9 cellular contexts compared by ENCODE assay signal in genomic region chr16:69917739-69918138, GRCh38. TPM values are rescaled to one million over a fixed set of nuclear protein-coding genes. Genes with fewer than 3 reads are reported as not detected.
A peak's percentile ranks its signal among the peaks of the same experiment; 100 is the strongest.
DNase-seq lines count a peak whose midpoint lies in the region; ATAC-seq and TF ChIP-seq lines count a peak whose summit lies in the region.
"Had no signal": no experiment of that assay in that cellular context is flagged by ENCODE, and none has a peak within 500 bp of the region (broad histone marks: within the 10 kb centered on the region; RNA-seq: fewer than 3 reads in every experiment).

No MANE protein-coding gene starts in this region.

- 46 to 52% methylated on average over 20 of the region's 20 CpGs for WGBS in tibial nerve, 2 donors

- no peak for TF ChIP-seq CTCF in kidney epithelial cell (IDR thresholded peaks at IDR 0.05; ENCODE audit: insufficient read depth, low read length, poor library complexity, severe bottlenecking)
- TF ChIP-seq CTCF in tibial nerve (IDR thresholded peaks at IDR 0.05): no peak

- no peaks in the 10 kb centered on the region for H3K9me3 ChIP-seq in tibial nerve

- TF ChIP-seq EP300 in tibial nerve (IDR thresholded peaks at IDR 0.05): peak; percentile 74 to 88

- peak overlapping the region; percentile 58 to 84 (median 78) for H3K27ac ChIP-seq in tibial nerve

- peaks cover 0 to 39% (median 4%) of the 10 kb centered on the region in 4 donors for H3K4me1 ChIP-seq in tibial nerve

- H3K4me3 ChIP-seq in kidney epithelial cell (ENCODE audit: low read depth, low read length) (peak overlapping the region; percentile 15), tibial nerve (no peak overlapping the region)

- DNase-seq in HS-5 (ENCODE audit: low read depth) (peak; percentile 95), cerebellum (ENCODE audit: low spot score) (peak; percentile 58), kidney epithelial cell (ENCODE audit: low read depth) (peak; percentile 90), tibial nerve (ENCODE audit: low spot score in 2 of 2) (peak; percentile 73 to 77), NAMALWA (ENCODE audit: low spot score) (no peak), NCI-H345 (lab: John Stamatoyannopoulos, UW) (no peak), NCI-H1930 (lab: John Stamatoyannopoulos, UW) (no peak)
- DNase-seq: NCI-H1105 had no signal

- no peak for ATAC-seq in HG02938 (IDR thresholded peaks at IDR 0.05; ENCODE audit: unreplicated experiment)

- no peak for TF ChIP-seq POLR2A in tibial nerve (IDR thresholded peaks at IDR 0.05)

- no peaks in the 10 kb centered on the region for H3K27me3 ChIP-seq in kidney epithelial cell (ENCODE audit: control insufficient read depth, insufficient read depth, low read length)
- H3K27me3 ChIP-seq in tibial nerve: no peaks in the 10 kb centered on the region

- no peaks in the 10 kb centered on the region for H3K36me3 ChIP-seq in kidney epithelial cell (ENCODE audit: control insufficient read depth, insufficient read depth, low read length)
- H3K36me3 ChIP-seq in tibial nerve: no peaks in the 10 kb centered on the region

RNA-seq across cellular contexts. Expression of gene CLEC18A, which starts 33.4 kb away (rescaled TPM):
- total RNA-seq in cerebellum (9.3 TPM), kidney epithelial cell (11.6 and 18.9 TPM in 2 replicates), tibial nerve (1 to 10 TPM in 3 of 4 donors, not detected in 1; 1.2 to 2.4 (median 2.1) TPM)

Comparison
In these comparisons a context has a peak if more than half of its experiments do, and no peak if none do; other contexts are left out.
1. DNase-seq: peak in HS-5 (single experiment), cerebellum (single experiment), kidney epithelial cell (single experiment) and tibial nerve (2 of 2); none in NAMALWA (single experiment), NCI-H345 (single experiment) and NCI-H1930 (0 of 2).